Comparison of ENCODE assay signal across 2 cellular contexts in genomic region chr15:71116366-71116765, GRCh38.
TF ChIP-seq lines count a peak whose summit lies in the region.

No MANE protein-coding gene starts in this region.

TF ChIP-seq in IMR-90, 13 proteins besides CTCF, POLR2A, EP300 and RAD21:
- TF ChIP-seq BHLHE40 (IDR thresholded peaks at IDR 0.05; ENCODE audit: low read depth, low read length) (no peak), RCOR1 (IDR thresholded peaks at IDR 0.05; ENCODE audit: insufficient replicate concordance, low read length) (no peak), FOS (IDR thresholded peaks at IDR 0.05; ENCODE audit: low read depth, low read length) (no peak), CHD1 (IDR thresholded peaks at IDR 0.05; ENCODE audit: low read depth, low read length) (no peak), MAZ (IDR thresholded peaks at IDR 0.05; ENCODE audit: borderline replicate concordance, low read depth, low read length) (no peak), MXI1 (IDR thresholded peaks at IDR 0.05; ENCODE audit: borderline replicate concordance, low read depth, low read length) (no peak), SMC3 (IDR thresholded peaks at IDR 0.05; ENCODE audit: low read depth, low read length) (no peak), USF2 (IDR thresholded peaks at IDR 0.05; ENCODE audit: low read depth, low read length) (no peak), RFX5 (IDR thresholded peaks at IDR 0.05; ENCODE audit: low read depth, low read length) (no peak), NFE2L2 (IDR thresholded peaks at IDR 0.05; ENCODE audit: low read depth, low read length) (no peak), ELK1 (IDR thresholded peaks at IDR 0.05; ENCODE audit: borderline replicate concordance, low read depth, low read length) (no peak), CEBPB (IDR thresholded peaks at IDR 0.05; ENCODE audit: low read depth, low read length) (no peak), MAFK (IDR thresholded peaks at IDR 0.05; ENCODE audit: low read depth, low read length) (no peak)

TF ChIP-seq in H1, 55 proteins besides CTCF, POLR2A, EP300 and RAD21:
- TF ChIP-seq MAX (IDR thresholded peaks at IDR 0.05) (no peak), SUZ12 (IDR thresholded peaks at IDR 0.05; ENCODE audit: low read length) (0 out of 2 replicates have a peak, but pooled peaks have one; percentile 37), FOSL1 (IDR thresholded peaks at IDR 0.05; ENCODE audit: insufficient read depth, low read depth, low read length) (no peak)
